In genomic region chr22:37638351-37639069, GRCh38 we compare ENCODE assay signal across 1 cellular context.
TF ChIP-seq lines count a peak whose summit lies in the region.

No MANE protein-coding gene starts in this region.

TF ChIP-seq in HepG2, 621 proteins besides CTCF, POLR2A, EP300 and RAD21 (continued from another document):
- no peak for TF ChIP-seq ZNF235 (CRISPR knock-in tag; IDR thresholded peaks at IDR 0.05; ENCODE audit: borderline replicate concordance)
- no peak for TF ChIP-seq NR2F6 (IDR thresholded peaks at IDR 0.05)
- TF ChIP-seq NR2F6 (CRISPR knock-in tag; IDR thresholded peaks at IDR 0.05), result peak; percentile 15; the same call in 1 of the 2 replicates
- no peak; the same call in 1 of the 2 replicates for TF ChIP-seq ZFY (CRISPR knock-in tag; IDR thresholded peaks at IDR 0.05)
- peak; percentile 71 for TF ChIP-seq SAP130 (CRISPR knock-in tag; IDR thresholded peaks at IDR 0.05; ENCODE audit: low read depth)
- 0 out of 2 replicates have a peak, but pooled peaks have one; percentile 17 for TF ChIP-seq ZNF317 (CRISPR knock-in tag; IDR thresholded peaks at IDR 0.05)
- TF ChIP-seq HDAC2 (CRISPR knock-in tag; IDR thresholded peaks at IDR 0.05), result peak; percentile 65; the same call in 1 of the 2 replicates
- TF ChIP-seq PPARG (CRISPR knock-in tag; conservative IDR thresholded peaks at IDR 0.05), result no peak
- TF ChIP-seq ZNF790 (CRISPR knock-in tag; IDR thresholded peaks at IDR 0.05; ENCODE audit: borderline replicate concordance), result 0 out of 2 replicates have a peak, but pooled peaks have one; percentile 46
- no peak for TF ChIP-seq NR0B2 (CRISPR knock-in tag; IDR thresholded peaks at IDR 0.05)
- TF ChIP-seq ZSCAN29 (CRISPR knock-in tag; conservative IDR thresholded peaks at IDR 0.05), result 0 out of 2 replicates have a peak, but pooled peaks have one; percentile 59
- TF ChIP-seq ZNF30 (CRISPR knock-in tag; IDR thresholded peaks at IDR 0.05), result no peak
- peak; percentile 91 for TF ChIP-seq ZKSCAN1 (IDR thresholded peaks at IDR 0.05; ENCODE audit: low read length)
- peak; percentile 16; the same call in 1 of the 2 replicates for TF ChIP-seq MAX (IDR thresholded peaks at IDR 0.05)
- no peak for TF ChIP-seq ZNF275 (CRISPR knock-in tag; IDR thresholded peaks at IDR 0.05; ENCODE audit: borderline replicate concordance)
- TF ChIP-seq FOXK2 (IDR thresholded peaks at IDR 0.05), result no peak
- peak; percentile 68; the same call in 1 of the 2 replicates for TF ChIP-seq POGK (CRISPR knock-in tag; conservative IDR thresholded peaks at IDR 0.05)
- peak; percentile 54; the same call in 1 of the 2 replicates for TF ChIP-seq POLR2G (IDR thresholded peaks at IDR 0.05; ENCODE audit: low read depth, low read length)
- TF ChIP-seq SP5 (CRISPR knock-in tag; IDR thresholded peaks at IDR 0.05; ENCODE audit: borderline replicate concordance, low read depth), result peak; percentile 51; the same call in 1 of the 2 replicates
- peak; percentile 52; the same call in 1 of the 2 replicates for TF ChIP-seq ZFX (CRISPR knock-in tag; IDR thresholded peaks at IDR 0.05; ENCODE audit: low read depth)
- TF ChIP-seq BHLHE40 (IDR thresholded peaks at IDR 0.05; ENCODE audit: low read length), result no peak
- TF ChIP-seq ZNF749 (CRISPR knock-in tag; IDR thresholded peaks at IDR 0.05; ENCODE audit: borderline replicate concordance), result no peak
- peak; percentile 42 for TF ChIP-seq ZNF609 (CRISPR knock-in tag; IDR thresholded peaks at IDR 0.05; ENCODE audit: borderline replicate concordance)
- peak; percentile 12 for TF ChIP-seq MED8 (CRISPR knock-in tag; IDR thresholded peaks at IDR 0.05; ENCODE audit: insufficient replicate concordance)
- TF ChIP-seq LCORL (IDR thresholded peaks at IDR 0.05), result no peak
- peak; percentile 31; the same call in 1 of the 2 replicates for TF ChIP-seq LCORL (CRISPR knock-in tag; IDR thresholded peaks at IDR 0.05)
- no peak for TF ChIP-seq MTERF4 (CRISPR knock-in tag; IDR thresholded peaks at IDR 0.05)
- no peak for TF ChIP-seq ZBTB25 (CRISPR knock-in tag; IDR thresholded peaks at IDR 0.05)
- peak; percentile 56; the same call in 1 of the 2 replicates for TF ChIP-seq TBX2 (CRISPR knock-in tag; IDR thresholded peaks at IDR 0.05; ENCODE audit: borderline replicate concordance)
- no peak for TF ChIP-seq ZNF775 (CRISPR knock-in tag; IDR thresholded peaks at IDR 0.05; ENCODE audit: borderline replicate concordance)
- TF ChIP-seq ZNF451 (CRISPR knock-in tag; IDR thresholded peaks at IDR 0.05), result peak; percentile 19; the same call in 1 of the 2 replicates
- no peak; the same call in 1 of the 2 replicates for TF ChIP-seq ZMYM2 (CRISPR knock-in tag; IDR thresholded peaks at IDR 0.05)
- TF ChIP-seq ZKSCAN8 (CRISPR knock-in tag; IDR thresholded peaks at IDR 0.05; ENCODE audit: borderline replicate concordance), result peak; percentile 98
- TF ChIP-seq HNF4G (IDR thresholded peaks at IDR 0.05; ENCODE audit: borderline replicate concordance, low read depth, low read length), result peak; percentile 28; the same call in 1 of the 2 replicates
- TF ChIP-seq HNF4G (CRISPR knock-in tag; IDR thresholded peaks at IDR 0.05; ENCODE audit: borderline replicate concordance, low read depth), result no peak
- no peak for TF ChIP-seq ZNF234 (CRISPR knock-in tag; conservative IDR thresholded peaks at IDR 0.05)
- no peak for TF ChIP-seq TFAP4 (IDR thresholded peaks at IDR 0.05; ENCODE audit: borderline replicate concordance, low read depth)
- no peak for TF ChIP-seq KDM5B (CRISPR knock-in tag; IDR thresholded peaks at IDR 0.05; ENCODE audit: borderline replicate concordance)
- no peak for TF ChIP-seq ZNF75D (CRISPR knock-in tag; IDR thresholded peaks at IDR 0.05; ENCODE audit: borderline replicate concordance)
- TF ChIP-seq ZBTB8A (CRISPR knock-in tag; IDR thresholded peaks at IDR 0.05; ENCODE audit: borderline replicate concordance, low read depth), result no peak
- no peak; the same call in 1 of the 2 replicates for TF ChIP-seq ETV5 (CRISPR knock-in tag; IDR thresholded peaks at IDR 0.05; ENCODE audit: borderline replicate concordance)
- 0 out of 2 replicates have a peak, but pooled peaks have one; percentile 19 for TF ChIP-seq ZNF263 (CRISPR knock-in tag; IDR thresholded peaks at IDR 0.05)
- no peak; the same call in 1 of the 2 replicates for TF ChIP-seq KDM2A (CRISPR knock-in tag; IDR thresholded peaks at IDR 0.05; ENCODE audit: borderline replicate concordance, low read depth)
- TF ChIP-seq ZNF761 (CRISPR knock-in tag; conservative IDR thresholded peaks at IDR 0.05), result peak; percentile 93; the same call in 1 of the 2 replicates
- TF ChIP-seq CEBPG (CRISPR knock-in tag; IDR thresholded peaks at IDR 0.05), result no peak
- TF ChIP-seq ZNF10 (CRISPR knock-in tag; IDR thresholded peaks at IDR 0.05; ENCODE audit: borderline replicate concordance, low read depth), result no peak
- TF ChIP-seq TP53 (CRISPR knock-in tag; conservative IDR thresholded peaks at IDR 0.05), result no peak
